Comparison of ENCODE assay signal across 8 cellular contexts in the genomic region with DNA sequence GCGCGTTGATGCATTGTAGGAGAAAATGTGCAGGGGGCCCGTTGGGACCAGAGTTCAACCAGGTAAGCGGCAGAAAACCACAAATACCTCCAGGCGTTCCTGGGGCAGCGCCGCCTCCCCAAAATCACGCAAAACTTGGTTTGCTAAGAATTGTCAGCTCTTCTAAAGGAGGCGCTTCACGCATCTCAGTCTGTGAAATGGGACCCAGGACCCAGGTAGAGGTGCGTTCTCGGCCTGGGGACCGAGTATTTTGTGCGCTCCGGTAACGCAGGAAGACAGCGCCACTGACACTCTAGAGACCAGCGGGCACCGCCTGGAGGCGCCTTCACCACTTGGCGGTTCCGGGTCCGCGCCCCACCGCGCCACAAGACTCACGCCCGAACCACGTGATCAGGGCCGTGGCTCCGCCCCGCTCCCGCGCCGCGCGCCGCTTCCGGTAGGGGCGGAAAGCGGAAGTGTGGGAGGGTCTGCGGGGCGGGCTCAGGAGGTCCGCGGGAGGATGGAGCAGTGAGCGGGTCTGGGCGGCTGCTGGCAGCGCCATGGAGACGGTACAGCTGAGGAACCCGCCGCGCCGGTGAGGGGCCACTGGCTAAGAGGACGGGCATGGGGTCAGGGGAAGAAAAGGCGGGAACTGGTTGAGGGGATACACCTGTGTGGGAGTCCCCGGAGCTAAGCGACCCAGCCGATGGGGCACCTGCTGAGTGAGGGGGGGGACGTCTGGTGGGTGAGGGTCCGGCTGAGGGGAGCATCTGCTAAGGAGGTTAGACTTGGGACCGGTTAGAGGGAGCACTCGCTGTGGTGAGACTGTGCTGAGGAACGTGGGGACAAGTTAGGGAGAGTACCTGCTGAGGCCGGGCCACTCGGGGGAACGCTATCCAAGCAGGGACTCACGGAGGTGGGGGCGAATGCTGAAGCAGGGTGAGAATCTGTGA. TPM values are rescaled to one million over a fixed set of nuclear protein-coding genes. Genes with fewer than 3 reads are reported as not detected.
A peak's percentile ranks its signal among the peaks of the same experiment; 100 is the strongest.
DNase-seq lines count a peak whose midpoint lies in the region; ATAC-seq and TF ChIP-seq lines count a peak whose summit lies in the region.

A gene (plus strand): TSS at position 483 of the 932 bp plus-strand sequence. CDS start 57 bp downstream, at position 540.

- peak; percentile 48 for TF ChIP-seq CTCF in kidney epithelial cell (IDR thresholded peaks at IDR 0.05; ENCODE audit: insufficient read depth, low read length, poor library complexity, severe bottlenecking)

- H3K27me3 ChIP-seq in kidney epithelial cell (ENCODE audit: control insufficient read depth, insufficient read depth, low read length), result no peaks in the 10 kb centered on the region

- DNase-seq in AML-193 (lab: John Stamatoyannopoulos, UW) (peak; percentile 87 to 89), NCI-H460 (ENCODE audit: extremely low read depth, low read depth) (peak; percentile 91), cerebellum (ENCODE audit: low spot score) (peak; percentile 92), kidney epithelial cell (ENCODE audit: low read depth) (peak; percentile 64)
- DNase-seq in activated CD4-positive, alpha-beta T cell treated with anti-CD3 and anti-CD28 coated beads for 1 hour, result peak; percentile 94
- DNase-seq in stimulated activated CD4-positive, alpha-beta T cell treated with anti-CD3 and anti-CD28 coated beads, Interleukin-1b, Interleukin-23, amount 100 ng/mL, for 1 hour (ENCODE audit: low read depth in 2 of 2), result peak; percentile 87 to 88

- no peaks in the 10 kb centered on the region for H3K36me3 ChIP-seq in kidney epithelial cell (ENCODE audit: control insufficient read depth, insufficient read depth, low read length)

- H3K4me3 ChIP-seq in kidney epithelial cell (ENCODE audit: low read depth, low read length), result peak within 1 kb of the TSS; percentile 91

- ATAC-seq in GM19043 (IDR thresholded peaks at IDR 0.05; ENCODE audit: low read depth, unreplicated experiment) (peak; percentile 54), HG03378 (IDR thresholded peaks at IDR 0.05; ENCODE audit: unreplicated experiment) (peak; percentile 43)

RNA-seq across cellular contexts. Expression of the gene that starts here (rescaled TPM):
- 32.2 and 42.4 TPM in 2 replicates for total RNA-seq in NCI-H460 (2014; rRNA removed; shearing (Covaris generic))
- polyA plus RNA-seq in NCI-H460 (2014; cell fraction: nucleus; rRNA removed), result 26.1 and 39.3 TPM in 2 replicates
- 35.0 TPM for total RNA-seq in cerebellum
- 20.1 and 27.1 TPM in 2 replicates for total RNA-seq in kidney epithelial cell

Comparison
In these comparisons a context has a peak if more than half of its experiments do, and no peak if none do; other contexts are left out.
1. Peak in every context shown above with its lines: DNase-seq, ATAC-seq and H3K4me3 ChIP-seq.